Comparison of ENCODE assay signal across 8 cellular contexts in the genomic region with DNA sequence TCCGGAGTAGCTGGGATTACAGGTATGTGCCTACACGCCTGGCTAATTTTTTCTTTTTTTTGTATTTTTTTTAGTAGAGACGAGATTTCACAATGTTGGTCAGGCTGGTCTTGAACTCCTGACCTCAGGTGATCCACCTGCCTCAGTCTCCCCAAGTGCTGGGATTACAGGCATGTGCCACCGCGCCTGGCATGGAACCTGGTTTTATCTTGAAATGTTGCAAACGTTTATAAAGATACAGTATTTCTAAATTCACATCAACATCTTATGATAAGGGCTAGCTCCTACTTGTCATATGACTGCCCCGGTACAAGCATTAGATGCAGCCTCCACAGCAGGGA. TPM values are rescaled to one million over a fixed set of nuclear protein-coding genes. Genes with fewer than 3 reads are reported as not detected.
A peak's percentile ranks its signal among the peaks of the same experiment; 100 is the strongest.
DNase-seq lines count a peak whose midpoint lies in the region; TF ChIP-seq lines count a peak whose summit lies in the region.

No MANE protein-coding gene starts in this region.

- H3K4me1 ChIP-seq in BLaER1 treated with 17β-estradiol and CSF1 and Interleukin-3, amounts not matched to agents 10 nM and 100 nM: peaks cover 33 to 51% (median 39%) of the 10 kb centered on the region in 10 experiments
- H3K4me1 ChIP-seq in Loucy (ENCODE audit: insufficient read depth, low read length, poor library complexity, severe bottlenecking): peaks cover 20% of the 10 kb centered on the region

- peak overlapping the region; percentile 87; the same call in 1 of the 2 replicates for H2AFZ ChIP-seq in Loucy (ENCODE audit: low read length)

- H3K9me3 Mint-ChIP-seq in neural crest cell: no peaks in the 10 kb centered on the region

- no peaks in the 10 kb centered on the region for H3K9me2 ChIP-seq in Loucy (replicated peaks; ENCODE audit: low read depth, low read length)

- no peak for TF ChIP-seq CTCF in Loucy (conservative IDR thresholded peaks at IDR 0.05; ENCODE audit: low read length)
- TF ChIP-seq CTCF in dorsolateral prefrontal cortex (IDR thresholded peaks at IDR 0.05 in 54 of 56, conservative IDR thresholded peaks at IDR 0.05 in 2 of 56; ENCODE audit: low read depth in 1 of 56, partially characterized antibody in 56 of 56): no peak
- no peak for TF ChIP-seq CTCF in neural crest cell (conservative IDR thresholded peaks at IDR 0.05)

- H3K4me3 ChIP-seq in BLaER1 treated with 17β-estradiol and CSF1 and Interleukin-3, amounts not matched to agents 10 nM and 100 nM: peak overlapping the region; percentile 82 to 100 (median 93)
- H3K4me3 ChIP-seq in Loucy (ENCODE audit: low read length, poor library complexity, severe bottlenecking) (peak overlapping the region; percentile 92), dorsolateral prefrontal cortex (peak overlapping the region; percentile 69 to 100 (median 98))

- H3K36me3 Mint-ChIP-seq in neural crest cell (ENCODE audit: low read depth): no peaks in the 10 kb centered on the region

- peaks cover 48% of the 10 kb centered on the region for H3K79me2 ChIP-seq in Loucy (ENCODE audit: insufficient read depth, low read length)

- peak overlapping the region; percentile 87 for H3K27ac Mint-ChIP-seq in neural crest cell (ENCODE audit: unreplicated experiment)

- H3K36me3 ChIP-seq in BLaER1 treated with 17β-estradiol and CSF1 and Interleukin-3, amounts not matched to agents 10 nM and 100 nM: peaks cover 9 to 24% (median 19%) of the 10 kb centered on the region in 11 experiments; a peak in 20 of 22 replicates
- H3K36me3 ChIP-seq in Loucy (ENCODE audit: insufficient read depth, low read length): no peaks in the 10 kb centered on the region

- peak overlapping the region; percentile 79 to 95 (median 92) for H3K4me2 ChIP-seq in BLaER1 treated with 17β-estradiol and CSF1 and Interleukin-3, amounts not matched to agents 10 nM and 100 nM
- H3K4me2 ChIP-seq in Loucy (ENCODE audit: low read depth, low read length, poor library complexity, severe bottlenecking): peak overlapping the region; percentile 92

- H3K4me1 Mint-ChIP-seq in neural crest cell: peaks cover 15% of the 10 kb centered on the region

- peak overlapping the region; percentile 85 to 99 (median 98) for H3K27ac ChIP-seq in BLaER1 treated with 17β-estradiol and CSF1 and Interleukin-3, amounts not matched to agents 10 nM and 100 nM
- peak overlapping the region in 57 of 59 donors; percentile 66 to 99 (median 96) for H3K27ac ChIP-seq in dorsolateral prefrontal cortex

- no peak for DNase-seq in dorsolateral prefrontal cortex
- no peak for DNase-seq in neural crest cell (ENCODE audit: low read depth, low spot score)
- DNase-seq in NCI-H748 treated with DMSO at 0.1 percent for 48 hours (lab: John Stamatoyannopoulos, UW): no peak
- no peak for DNase-seq in NCI-H2196 (lab: John Stamatoyannopoulos, UW; ENCODE audit: unreplicated experiment)
- no peak for DNase-seq in SIG-M5 treated with dmso at 0.1 percent for 504 hours (lab: John Stamatoyannopoulos, UW; ENCODE audit: unreplicated experiment)
- DNase-seq in NOMO-1 treated with DMSO at 0.1 percent for 48 hours (lab: John Stamatoyannopoulos, UW; ENCODE audit: unreplicated experiment): no peak

- peaks cover 25 to 34% (median 29%) of the 10 kb centered on the region in 11 experiments for H4K20me1 ChIP-seq in BLaER1 treated with 17β-estradiol and CSF1 and Interleukin-3, amounts not matched to agents 10 nM and 100 nM
- peaks cover 39% of the 10 kb centered on the region for H4K20me1 ChIP-seq in Loucy (ENCODE audit: insufficient read depth, low read length, poor library complexity, severe bottlenecking)

- H3K27me3 Mint-ChIP-seq in neural crest cell (ENCODE audit: low read depth): no peaks in the 10 kb centered on the region

- peak overlapping the region; percentile 91 to 100 (median 98) for H3K9ac ChIP-seq in BLaER1 treated with 17β-estradiol and CSF1 and Interleukin-3, amounts not matched to agents 10 nM and 100 nM
- peak overlapping the region; percentile 98 for H3K9ac ChIP-seq in Loucy (ENCODE audit: low read depth, low read length, poor library complexity, severe bottlenecking)

- peak overlapping the region; percentile 99 for H3K4me3 Mint-ChIP-seq in neural crest cell

- intact Hi-C loops in dorsolateral prefrontal cortex (cut with DNase I): loop anchor here (2.0 to 10.0 kb wide), 2 partner anchors 85 to 169 kb away; partner anchors contain the start of genes AP1G1 (in 1 of the 2) and PHLPP2 (in 1 of the 2)

- H3K9me3 ChIP-seq in BLaER1 treated with 17β-estradiol and CSF1 and Interleukin-3, amounts not matched to agents 10 nM and 100 nM (replicated peaks in 1 of 11): no peaks in the 10 kb centered on the region
- H3K9me3 ChIP-seq in Loucy (ENCODE audit: insufficient read depth, low read depth, low read length): no peaks in the 10 kb centered on the region

- H3K27me3 ChIP-seq in BLaER1 treated with 17β-estradiol and CSF1 and Interleukin-3, amounts not matched to agents 10 nM and 100 nM: no peaks in the 10 kb centered on the region
- H3K27me3 ChIP-seq in Loucy (ENCODE audit: insufficient read depth, low read length, poor library complexity, severe bottlenecking) (peaks cover 7% of the 10 kb centered on the region), dorsolateral prefrontal cortex (no peaks in the 10 kb centered on the region)

- H3F3A ChIP-seq in Loucy (ENCODE audit: low read depth): no peaks in the 10 kb centered on the region

RNA-seq across cellular contexts. Expression of gene IST1, which starts 1.5 kb away (rescaled TPM):
- total RNA-seq in dorsolateral prefrontal cortex (100 to 1,000 TPM in 118 of 120 experiments, 10 to 100 TPM in 2; 70.6 to 245 (median 162) TPM), neural crest cell (216 and 242 TPM in 2 replicates)

RNA-seq across cellular contexts. Expression of gene ZNF821, which starts 9.9 kb away (rescaled TPM):
- total RNA-seq in dorsolateral prefrontal cortex: 10 to 100 TPM in 119 of 120 experiments, 1 to 10 TPM in 1; 8.8 to 35.9 (median 22.5) TPM
- total RNA-seq in neural crest cell: 28.8 and 30.2 TPM in 2 replicates

RNA-seq across cellular contexts. Expression of gene ATXN1L, which starts 48.1 kb away (rescaled TPM):
- 10 to 100 TPM; 20.3 to 34.3 (median 26.3) TPM for total RNA-seq in dorsolateral prefrontal cortex
- 27.4 and 28.4 TPM in 2 replicates for total RNA-seq in neural crest cell
